ENCODE assay signal across 9 cellular contexts in genomic region chr13:46751811-46752635, GRCh38. TPM values are rescaled to one million over a fixed set of nuclear protein-coding genes. Genes with fewer than 3 reads are reported as not detected.
DNase-seq lines count a peak whose midpoint lies in the region; ATAC-seq and TF ChIP-seq lines count a peak whose summit lies in the region.
"Had no signal": no experiment of that assay in that cellular context is flagged by ENCODE, and none has a peak within 500 bp of the region (broad histone marks: within the 10 kb centered on the region; RNA-seq: fewer than 3 reads in every experiment).

No MANE protein-coding gene starts in this region.

- H3K4me3 ChIP-seq in GM23338 (no peak overlapping the region), tibial artery (no peak overlapping the region)

- intact Hi-C loops in tibial artery (cut with DNase I; ENCODE audit: low total_unique reads), result no loop called here

- H3K9me3 ChIP-seq in tibial artery, result no peaks in the 10 kb centered on the region

- no peak overlapping the region for H2AFZ ChIP-seq in GM23338

- no peak overlapping the region for H3K27ac Mint-ChIP-seq in GM23338
- H3K27ac Mint-ChIP-seq in activated T-cell treated with anti-CD3 and anti-CD28 coated beads, Interleukin-2, amount 50 U/mL, for 24 hours, result peak overlapping the region; percentile 60
- H3K27ac Mint-ChIP-seq in memory B cell, result no peak overlapping the region

- no peak overlapping the region for H3K27ac ChIP-seq in GM23338 (ENCODE audit: low read depth)
- no peak overlapping the region for H3K27ac ChIP-seq in tibial artery

- TF ChIP-seq CTCF in GM12872 (IDR thresholded peaks at IDR 0.05; ENCODE audit: insufficient read depth, low read depth, low read length), result peak; percentile 51; the same call in 2 of the 3 replicates
- 0 out of 4 replicates have a peak, but pooled peaks of 1 of the 2 experiments have one; percentile 16 for TF ChIP-seq CTCF in GM23338 (conservative IDR thresholded peaks at IDR 0.05; ENCODE audit: low read depth in 2 of 2)
- no peak for TF ChIP-seq CTCF in tibial artery (IDR thresholded peaks at IDR 0.05)

- H3K79me2 ChIP-seq in GM23338 (replicated peaks; ENCODE audit: insufficient read depth), result no peaks in the 10 kb centered on the region

- no peaks in the 10 kb centered on the region for H3K27me3 Mint-ChIP-seq in GM23338 (ENCODE audit: insufficient read depth, low read depth, poor library complexity)
- no peaks in the 10 kb centered on the region for H3K27me3 Mint-ChIP-seq in activated T-cell treated with anti-CD3 and anti-CD28 coated beads, Interleukin-2, amount 50 U/mL, for 24 hours
- H3K27me3 Mint-ChIP-seq in memory B cell, result no peaks in the 10 kb centered on the region

- H3F3A ChIP-seq in GM23338 (replicated peaks; ENCODE audit: low read depth), result no peaks in the 10 kb centered on the region

- H3K9me2 ChIP-seq in GM23338 (ENCODE audit: insufficient read depth), result no peaks in the 10 kb centered on the region

- H3K4me2 ChIP-seq in GM23338, result no peak overlapping the region

- H4K20me1 ChIP-seq in GM23338 (replicated peaks; ENCODE audit: insufficient read depth), result no peaks in the 10 kb centered on the region

- DNase-seq in GM23338 (ENCODE audit: low spot score) (peak; percentile 13), MV-4-11 (lab: John Stamatoyannopoulos, UW) (peak; percentile 99), memory B cell (ENCODE audit: low spot score in 2 of 2) (peak; percentile 16 to 29), tibial artery (no peak), HuH-7.5 (ENCODE audit: low spot score) (no peak), NCI-H1092 (lab: John Stamatoyannopoulos, UW) (no peak)
- DNase-seq in activated T-cell treated with anti-CD3 and anti-CD28 coated beads, Interleukin-2, amount 50 U/mL, for 24 hours, result peak; percentile 61

- H3K36me3 Mint-ChIP-seq in GM23338 (ENCODE audit: low read depth) (peaks cover 4% of the 10 kb centered on the region; the same call in 2 of the 3 replicates), memory B cell (peaks cover 17% of the 10 kb centered on the region)
- peaks cover 48% of the 10 kb centered on the region for H3K36me3 Mint-ChIP-seq in activated T-cell treated with anti-CD3 and anti-CD28 coated beads, Interleukin-2, amount 50 U/mL, for 24 hours (ENCODE audit: low read depth)

- H3K9me3 Mint-ChIP-seq in GM23338, result no peaks in the 10 kb centered on the region
- no peaks in the 10 kb centered on the region for H3K9me3 Mint-ChIP-seq in activated T-cell treated with anti-CD3 and anti-CD28 coated beads, Interleukin-2, amount 50 U/mL, for 24 hours
- H3K9me3 Mint-ChIP-seq in memory B cell, result no peaks in the 10 kb centered on the region

- ATAC-seq in GM23338 (peak; percentile 46; the same call in 2 of the 3 replicates), memory B cell (ENCODE audit: low read depth) (peak; percentile 93)
- ATAC-seq: Panc1 had no signal

- H3K4me3 Mint-ChIP-seq in GM23338 (no peak overlapping the region), memory B cell (no peak overlapping the region)
- no peak overlapping the region for H3K4me3 Mint-ChIP-seq in activated T-cell treated with anti-CD3 and anti-CD28 coated beads, Interleukin-2, amount 50 U/mL, for 24 hours

- peaks cover 9% of the 10 kb centered on the region for H3K4me1 Mint-ChIP-seq in GM23338
- H3K4me1 Mint-ChIP-seq in activated T-cell treated with anti-CD3 and anti-CD28 coated beads, Interleukin-2, amount 50 U/mL, for 24 hours (ENCODE audit: low read depth), result peaks cover 23% of the 10 kb centered on the region
- H3K4me1 Mint-ChIP-seq in memory B cell, result peaks cover 15% of the 10 kb centered on the region

- H3K27me3 ChIP-seq in GM23338 (ENCODE audit: insufficient read depth), result no peaks in the 10 kb centered on the region
- H3K27me3 ChIP-seq in tibial artery, result no peaks in the 10 kb centered on the region

- H3K4me1 ChIP-seq in GM23338 (ENCODE audit: insufficient read depth) (no peaks in the 10 kb centered on the region), tibial artery (peaks cover 0 to 5% (median 4%) of the 10 kb centered on the region in 4 donors)

- H3K36me3 ChIP-seq in GM23338 (ENCODE audit: insufficient read depth) (no peaks in the 10 kb centered on the region; the same call in 1 of the 2 replicates), tibial artery (peaks cover 12 to 45% (median 26%) of the 10 kb centered on the region in 3 donors)

TF ChIP-seq in GM23338, 12 proteins besides CTCF, POLR2A, EP300 and RAD21 (continues in another document):
- no peak for TF ChIP-seq ZNF114 (CRISPR knock-in tag; IDR thresholded peaks at IDR 0.05)
- TF ChIP-seq STAT1 (IDR thresholded peaks at IDR 0.05; ENCODE audit: unreplicated experiment), result no peak
- no peak for TF ChIP-seq CREB1 (CRISPR knock-in tag; IDR thresholded peaks at IDR 0.05; ENCODE audit: low read depth)
- TF ChIP-seq JUNB (IDR thresholded peaks at IDR 0.05; ENCODE audit: unreplicated experiment), result no peak
- TF ChIP-seq EZH2 (IDR thresholded peaks at IDR 0.05; ENCODE audit: low read depth, unreplicated experiment), result no peak
- TF ChIP-seq REST (IDR thresholded peaks at IDR 0.05; ENCODE audit: unreplicated experiment), result no peak
- TF ChIP-seq NANOG (IDR thresholded peaks at IDR 0.05; ENCODE audit: borderline replicate concordance), result no peak
- no peak for TF ChIP-seq ZNF331 (CRISPR knock-in tag; IDR thresholded peaks at IDR 0.05; ENCODE audit: low read depth)

RNA-seq across cellular contexts. Expression of gene ESD, which starts 44.9 kb away (rescaled TPM):
- 61.0 and 76.1 TPM in 2 replicates for total RNA-seq in GM23338 (2014; rRNA removed; shearing (Covaris generic))
- polyA plus RNA-seq in GM23338 (2016; fragmentation: Nextera tagmentation; extraction: Ambion mirVana), result 106 and 123 TPM in 2 replicates

Comparison
In these comparisons a context has a peak if more than half of its experiments do, and no peak if none do; other contexts are left out.
1. DNase-seq: peak in GM23338 (single experiment), MV-4-11 (single experiment), activated T-cell treated with anti-CD3 and anti-CD28 coated beads, Interleukin-2, amount 50 U/mL, for 24 hours (single experiment) and memory B cell (2 of 2); none in tibial artery (0 of 2), HuH-7.5 (single experiment) and NCI-H1092 (single experiment).